In genomic region chr19:45632468-45633196, GRCh38 we compare ENCODE assay signal across 9 cellular contexts. TPM values are rescaled to one million over a fixed set of nuclear protein-coding genes. Genes with fewer than 3 reads are reported as not detected.
DNase-seq lines count a peak whose midpoint lies in the region; ATAC-seq and TF ChIP-seq lines count a peak whose summit lies in the region.
"Had no signal": no experiment of that assay in that cellular context is flagged by ENCODE, and none has a peak within 500 bp of the region (broad histone marks: within the 10 kb centered on the region; RNA-seq: fewer than 3 reads in every experiment).

No MANE protein-coding gene starts in this region.

- peak; percentile 84 for ATAC-seq in foreskin keratinocyte
- no peak for ATAC-seq in GM18517 (IDR thresholded peaks at IDR 0.05; ENCODE audit: unreplicated experiment)

- H3K27me3 ChIP-seq in foreskin keratinocyte: no peaks in the 10 kb centered on the region
- H3K27me3 ChIP-seq: BLaER1 had no signal

- peaks cover 19% of the 10 kb centered on the region for H3K4me1 ChIP-seq in foreskin keratinocyte
- H3K4me1 ChIP-seq: BLaER1 had no signal

- peak; percentile 44 for DNase-seq in NCI-H1436 (lab: John Stamatoyannopoulos, UW)
- no peak for DNase-seq in NCI-H1436 treated with DMSO at 0.1 percent for 48 hours (lab: John Stamatoyannopoulos, UW)
- peak; percentile 5 to 73 for DNase-seq in NCI-H526 (lab: John Stamatoyannopoulos, UW)
- DNase-seq in activated T-cell treated with anti-CD3 and anti-CD28 coated beads, Interleukin-2, amount 50 U/mL, for 48 hours: peak; percentile 72 to 76
- peak; percentile 97 to 98 for DNase-seq in foreskin keratinocyte
- peak in 6 of 10 donors; percentile 29 to 92 (median 50) for DNase-seq in posterior cingulate gyrus
- no peak for DNase-seq in NK-92 treated with Interleukin-12 subunit alpha and Interleukin-12 subunit beta, amount 100 ng/mL, for 24 hours (lab: John Stamatoyannopoulos, UW)

- peak overlapping the region; percentile 99 for H3K27ac ChIP-seq in foreskin keratinocyte
- H3K27ac ChIP-seq: BLaER1 had no signal

- intact Hi-C loops in posterior cingulate gyrus (cut with DNase I): no loop called here

- TF ChIP-seq CTCF in foreskin keratinocyte (conservative IDR thresholded peaks at IDR 0.05): peak; percentile 19

RNA-seq across cellular contexts. Expression of gene EML2, which starts 6.6 kb away (rescaled TPM):
- total RNA-seq in foreskin keratinocyte: 53.0 and 61.6 TPM in 2 replicates
- 58.1 and 63.6 TPM in 2 replicates for polyA plus RNA-seq in foreskin keratinocyte

RNA-seq across cellular contexts. Expression of gene GPR4, which starts 30.6 kb away (rescaled TPM):
- not detected in 2 replicates for total RNA-seq in foreskin keratinocyte
- polyA plus RNA-seq in foreskin keratinocyte: 0.06 and 0.07 TPM in 2 replicates

RNA-seq across cellular contexts. Expression of gene GIPR, which starts 35.4 kb away (rescaled TPM):
- total RNA-seq in foreskin keratinocyte: 0.65 and 1.3 TPM in 2 replicates
- polyA plus RNA-seq in foreskin keratinocyte: 0.49 and 0.75 TPM in 2 replicates

RNA-seq across cellular contexts. Expression of gene OPA3, which starts 48.0 kb away (rescaled TPM):
- total RNA-seq in foreskin keratinocyte: 9.4 and 11.4 TPM in 2 replicates
- polyA plus RNA-seq in foreskin keratinocyte: 7.0 and 7.8 TPM in 2 replicates

RNA-seq across cellular contexts. Expression of gene SNRPD2, which starts 59.1 kb away (rescaled TPM):
- total RNA-seq in foreskin keratinocyte: 580 and 668 TPM in 2 replicates
- 688 and 761 TPM in 2 replicates for polyA plus RNA-seq in foreskin keratinocyte

Comparison
In these comparisons a context has a peak if more than half of its experiments do, and no peak if none do; other contexts are left out.
1. DNase-seq: peak in NCI-H1436 (single experiment), NCI-H526 (2 of 2), activated T-cell treated with anti-CD3 and anti-CD28 coated beads, Interleukin-2, amount 50 U/mL, for 48 hours (2 of 2), foreskin keratinocyte (2 of 2) and posterior cingulate gyrus (6 of 10); none in NCI-H1436 treated with DMSO at 0.1 percent for 48 hours (single experiment) and NK-92 treated with Interleukin-12 subunit alpha and Interleukin-12 subunit beta, amount 100 ng/mL, for 24 hours (single experiment).